9 cellular contexts compared by ENCODE assay signal in genomic region chr3:16509721-16510619, GRCh38. TPM values are rescaled to one million over a fixed set of nuclear protein-coding genes. Genes with fewer than 3 reads are reported as not detected.
DNase-seq lines count a peak whose midpoint lies in the region; ATAC-seq, FAIRE-seq and TF ChIP-seq lines count a peak whose summit lies in the region.
"Had no signal": no experiment of that assay in that cellular context is flagged by ENCODE, and none has a peak within 500 bp of the region (broad histone marks: within the 10 kb centered on the region; RNA-seq: fewer than 3 reads in every experiment).

No MANE protein-coding gene starts in this region.

- H3K9me3 ChIP-seq in right atrium auricular region (no peaks in the 10 kb centered on the region), K562 (replicated peaks; ENCODE audit: control insufficient read depth, insufficient read depth, low read depth, low read length) (no peaks in the 10 kb centered on the region), upper lobe of left lung (no peaks in the 10 kb centered on the region)

- CTCF ChIA-PET in K562 (lab: Yijun Ruan, JAX; ENCODE audit: low intra/inter-chr PET ratio), result no interaction called here

- H3K27me3 ChIP-seq in right atrium auricular region, result no peaks in the 10 kb centered on the region
- peaks cover 42 to 56% of the 10 kb centered on the region in 2 experiments for H3K27me3 ChIP-seq in K562 (ENCODE audit: control insufficient read depth in 2 of 2, insufficient read depth in 2 of 2, low read length in 2 of 2)
- no peaks in the 10 kb centered on the region for H3K27me3 ChIP-seq in upper lobe of left lung

- intact Hi-C loops in Right ventricle myocardium inferior (cut with DNase I) (loop anchor here (5.0 kb wide), 2 partner anchors 83 to 153 kb away; no protein-coding TSS in a partner anchor), K562 (cut with micrococcal nuclease) (no loop called here)

- TF ChIP-seq CTCF in right atrium auricular region (IDR thresholded peaks at IDR 0.05), result no peak
- no peak for TF ChIP-seq CTCF in K562 (IDR thresholded peaks at IDR 0.05 in 2 of 3, conservative IDR thresholded peaks at IDR 0.05 in 1 of 3; ENCODE audit: insufficient read depth in 2 of 3, low read depth in 1 of 3, low read length in 3 of 3)
- no peak for TF ChIP-seq CTCF in upper lobe of left lung (IDR thresholded peaks at IDR 0.05)

- H3K36me3 ChIP-seq in right atrium auricular region, result no peaks in the 10 kb centered on the region
- H3K36me3 ChIP-seq in K562 (ENCODE audit: control insufficient read depth, insufficient read depth, low read length), result no peaks in the 10 kb centered on the region
- H3K36me3 ChIP-seq in upper lobe of left lung, result no peaks in the 10 kb centered on the region

- H3K4me3 ChIP-seq in right atrium auricular region (no peak overlapping the region), K562 (no peak overlapping the region), upper lobe of left lung (peak overlapping the region in 1 of 4 donors; percentile 6)

- in situ Hi-C loops in K562 (cut with MboI), result no loop called here

- H3K27ac ChIP-seq in right atrium auricular region (peak overlapping the region; percentile 19 to 85), K562 (ENCODE audit: extremely low read depth, low read depth, low read length) (no peak overlapping the region), upper lobe of left lung (peak overlapping the region; percentile 9 to 90 (median 48))
- H3K27ac ChIP-seq: KMS-11 had no signal

- TF ChIP-seq POLR2A in K562 (conservative IDR thresholded peaks at IDR 0.05), result no peak
- no peak for TF ChIP-seq POLR2A in upper lobe of left lung (IDR thresholded peaks at IDR 0.05)

- H3K4me2 ChIP-seq in K562 (ENCODE audit: insufficient read depth, low read length), result no peak overlapping the region
- H3K4me2 ChIP-seq: KMS-11 had no signal

- TF ChIP-seq EP300 in K562 (IDR thresholded peaks at IDR 0.05; ENCODE audit: low read length) (no peak), upper lobe of left lung (IDR thresholded peaks at IDR 0.05) (no peak)

- H3K4me1 ChIP-seq in right atrium auricular region, result peaks cover 0 to 62% of the 10 kb centered on the region in 2 donors
- H3K4me1 ChIP-seq in K562 (replicated peaks in 1 of 2; ENCODE audit: control insufficient read depth in 2 of 2, insufficient read depth in 2 of 2, low read length in 2 of 2), result peaks cover 0 to 15% of the 10 kb centered on the region in 2 experiments; a peak in 2 of 5 replicates
- H3K4me1 ChIP-seq in upper lobe of left lung, result peaks cover 39 to 56% (median 52%) of the 10 kb centered on the region in 4 donors

- 0% methylated on average over 10 of the region's 10 CpGs for WGBS in K562 (ENCODE audit: insufficient coverage, low coverage, missing lambda C conversion rate)
- 48 to 58% methylated on average over 6 to 10 of the region's 10 CpGs for WGBS in upper lobe of left lung, 2 donors

- H4K20me1 ChIP-seq in K562 (replicated peaks; ENCODE audit: control insufficient read depth, insufficient read depth, low read length), result no peaks in the 10 kb centered on the region

- H2AFZ ChIP-seq in K562 (ENCODE audit: low read depth, low read length), result no peak overlapping the region

- no TSS peak for BruUV-seq in K562 (replicated peaks; lab: Mats Ljungman, UMichigan)

- no peak for FAIRE-seq in K562 (lab: Jason Lieb, UNC)

- no peak for DNase-seq in right atrium auricular region (ENCODE audit: low spot score)
- no peak for DNase-seq in Right ventricle myocardium inferior (ENCODE audit: missing footprints)
- DNase-seq in K562 (ENCODE audit: extremely low read depth in 1 of 4, low spot score in 3 of 4), result no peak
- no peak for DNase-seq in upper lobe of left lung
- no peak for DNase-seq in anterior cingulate cortex (lab: John Stamatoyannopoulos, UW)

- no peak for TF ChIP-seq RAD21 in K562 (CRISPR knock-in tag; conservative IDR thresholded peaks at IDR 0.05 in 1 of 2, IDR thresholded peaks at IDR 0.05 in 1 of 2)

- H3K9ac ChIP-seq in K562 (ENCODE audit: insufficient read depth in 1 of 2, low read depth in 2 of 2, low read length in 2 of 2), result no peak overlapping the region
- H3K9ac ChIP-seq: KMS-11 had no signal

- H3K79me2 ChIP-seq in K562 (ENCODE audit: control insufficient read depth, insufficient read depth, low read length), result no peaks in the 10 kb centered on the region

- ATAC-seq in Right ventricle myocardium inferior (no peak), HG03095 (IDR thresholded peaks at IDR 0.05; ENCODE audit: unreplicated experiment) (peak; percentile 15), K562 (no peak), upper lobe of left lung (ENCODE audit: low FRiP score in 2 of 2) (no peak), esophagus mucosa (no peak), GM21390 (IDR thresholded peaks at IDR 0.05; ENCODE audit: unreplicated experiment) (no peak)

- POLR2A ChIA-PET in K562 (lab: Yijun Ruan, JAX), result no interaction called here

- H3K9me1 ChIP-seq in K562 (ENCODE audit: control insufficient read depth, insufficient read depth, low read length), result no peaks in the 10 kb centered on the region

TF ChIP-seq in K562, 482 proteins besides CTCF, POLR2A, EP300 and RAD21:
- TF ChIP-seq XRCC5 (IDR thresholded peaks at IDR 0.05; ENCODE audit: low read depth, low read length) (no peak), SPI1 (IDR thresholded peaks at IDR 0.05; ENCODE audit: borderline replicate concordance, low read depth, low read length) (peak; percentile 45; the same call in 1 of the 2 replicates), BRD9 (IDR thresholded peaks at IDR 0.05; ENCODE audit: low read depth, partially characterized antibody) (no peak)

RNA-seq across cellular contexts. Expression of gene RFTN1, which starts 3.5 kb away (rescaled TPM):
- total RNA-seq in right atrium auricular region, result 10 to 100 TPM; 15.9 to 33.6 TPM
- total RNA-seq in Right ventricle myocardium inferior, result 26.8 TPM
- total RNA-seq in K562 (2011; cell fraction: chromatin; rRNA removed; ENCODE audit: low replicate concordance), result not detected in 2 replicates
- not detected in 2 replicates for total RNA-seq in K562 (2011; cell fraction: nucleolus; rRNA removed)
- not detected in 2 replicates for total RNA-seq in K562 (2011; cell fraction: nucleoplasm; rRNA removed)
- not detected in 2 replicates for total RNA-seq in K562 (2014; rRNA removed)
- total RNA-seq in K562 (2014; rRNA removed; fragmentation: Illumina TruSeq; extraction: Trizol), result not detected in 2 replicates
- not detected in 2 replicates for total RNA-seq in K562 (2015; rRNA removed; fragmentation: Illumina TruSeq; extraction: Trizol)
- 0.29 and 0.51 TPM in 2 replicates for total RNA-seq in K562 (2021)
- polyA plus RNA-seq in K562 (2011; rRNA removed), result not detected in 2 replicates
- not detected in 2 replicates for polyA plus RNA-seq in K562 (2011; cell fraction: cytosol; rRNA removed)
- polyA plus RNA-seq in K562 (2011; cell fraction: nucleus; rRNA removed), result not detected in 2 replicates
- polyA plus RNA-seq in K562 (2012), result 0.14 and 0.19 TPM in 2 replicates
- not detected in 2 replicates for polyA plus RNA-seq in K562 (2014; fragmentation: Illumina TruSeq; extraction: Trizol)
- polyA plus RNA-seq in K562 (2014; fragmentation: Nextera tagmentation; extraction: Ambion mirVana), result under 1 TPM in 1 of 2 experiments, not detected in 1; 0.08 TPM
- polyA plus RNA-seq in K562 (2014; rRNA removed), result 0.11 TPM in 1 of 2 replicates, not detected in the other
- polyA minus RNA-seq in K562 (2011; rRNA and poly(A)+ RNA removed), result not detected in 2 replicates
- polyA minus RNA-seq in K562 (2011; cell fraction: cytosol; rRNA and poly(A)+ RNA removed), result not detected in 2 replicates
- not detected in 2 replicates for polyA minus RNA-seq in K562 (2011; cell fraction: nucleus; rRNA and poly(A)+ RNA removed)
- 100 to 1,000 TPM in 2 of 6 donors, 10 to 100 TPM in 4; 62.1 to 121 (median 76.1) TPM for total RNA-seq in upper lobe of left lung
- 3.1 TPM for total RNA-seq in esophagus mucosa
